Comparison of ENCODE assay signal across 1 cellular context in genomic region chr19:44903602-44904425, GRCh38.
TF ChIP-seq lines count a peak whose summit lies in the region.

No MANE protein-coding gene starts in this region.

TF ChIP-seq in K562, 482 proteins besides CTCF, POLR2A, EP300 and RAD21 (continued from another document):
- TF ChIP-seq TFAP4 (CRISPR knock-in tag; IDR thresholded peaks at IDR 0.05; ENCODE audit: borderline replicate concordance) = peak; percentile 41; the same call in 1 of the 2 replicates
- peak; percentile 86 for TF ChIP-seq ARID2 (IDR thresholded peaks at IDR 0.05)
- TF ChIP-seq CREB1 (IDR thresholded peaks at IDR 0.05) = no peak
- peak; percentile 43; the same call in 1 of the 2 replicates for TF ChIP-seq CREB1 (CRISPR knock-in tag; IDR thresholded peaks at IDR 0.05)
- TF ChIP-seq E2F8 (IDR thresholded peaks at IDR 0.05; ENCODE audit: low read depth, partially characterized antibody) = peak; percentile 64
- peak; percentile 79; the same call in 1 of the 2 replicates for TF ChIP-seq THRAP3 (IDR thresholded peaks at IDR 0.05; ENCODE audit: borderline replicate concordance)
- peak; percentile 81 for TF ChIP-seq SUPT5H (IDR thresholded peaks at IDR 0.05)
- TF ChIP-seq MAZ (CRISPR knock-in tag; conservative IDR thresholded peaks at IDR 0.05 in 1 of 2, IDR thresholded peaks at IDR 0.05 in 1 of 2) = peak; percentile 37 to 64; a peak in 3 of 4 replicates
- peak; percentile 48 for TF ChIP-seq POLR2AphosphoS5 (IDR thresholded peaks at IDR 0.05; ENCODE audit: control insufficient read depth, insufficient read depth, low read depth, low read length)
- TF ChIP-seq RUNX1 (IDR thresholded peaks at IDR 0.05; ENCODE audit: low read depth) = peak; percentile 55; the same call in 1 of the 2 replicates
- TF ChIP-seq ZNF780A (CRISPR knock-in tag; IDR thresholded peaks at IDR 0.05) = no peak
- peak; percentile 72; the same call in 1 of the 2 replicates for TF ChIP-seq STAG1 (CRISPR knock-in tag; IDR thresholded peaks at IDR 0.05; ENCODE audit: borderline replicate concordance)
- TF ChIP-seq FOXO4 (CRISPR knock-in tag; IDR thresholded peaks at IDR 0.05) = peak; percentile 1; the same call in 1 of the 2 replicates
- TF ChIP-seq RCOR1 (IDR thresholded peaks at IDR 0.05; ENCODE audit: borderline replicate concordance in 1 of 2, low read depth in 2 of 2, low read length in 2 of 2) = 0 out of 4 replicates have a peak, but pooled peaks of 1 of the 2 experiments have one; percentile 19
- TF ChIP-seq POU5F1 (IDR thresholded peaks at IDR 0.05; ENCODE audit: borderline replicate concordance, low read depth, low read length, partially characterized antibody) = peak; percentile 32
- TF ChIP-seq CCNT2 (IDR thresholded peaks at IDR 0.05; ENCODE audit: borderline replicate concordance, extremely low read depth, insufficient read length, low read depth, low read length) = peak; percentile 13
- TF ChIP-seq MNT (conservative IDR thresholded peaks at IDR 0.05) = 0 out of 4 replicates have a peak, but pooled peaks of 1 of the 2 experiments have one; percentile 18
- TF ChIP-seq SMARCE1 (IDR thresholded peaks at IDR 0.05) = peak; percentile 26; the same call in 1 of the 2 replicates
- TF ChIP-seq CHD2 (IDR thresholded peaks at IDR 0.05; ENCODE audit: low read depth, low read length) = 0 out of 2 replicates have a peak, but pooled peaks have one; percentile 28
- TF ChIP-seq YY1 (IDR thresholded peaks at IDR 0.05; ENCODE audit: borderline replicate concordance in 1 of 3, control insufficient read depth in 1 of 3, extremely low read depth in 1 of 3, insufficient read depth in 3 of 3, insufficient read length in 1 of 3, insufficient replicate concordance in 2 of 3, low read depth in 1 of 3, low read length in 2 of 3) = peak in 1 of 3 experiments; percentile 16
- 0 out of 4 replicates have a peak, but pooled peaks of 1 of the 2 experiments have one; percentile 35 for TF ChIP-seq TBL1XR1 (IDR thresholded peaks at IDR 0.05; ENCODE audit: low read length in 2 of 2)
- TF ChIP-seq C11orf30 (IDR thresholded peaks at IDR 0.05; ENCODE audit: low read depth) = peak; percentile 35; the same call in 1 of the 2 replicates
- TF ChIP-seq MBD2 (IDR thresholded peaks at IDR 0.05; ENCODE audit: borderline replicate concordance, low read depth) = 0 out of 2 replicates have a peak, but pooled peaks have one; percentile 48
- TF ChIP-seq SIN3A (IDR thresholded peaks at IDR 0.05; ENCODE audit: borderline replicate concordance in 2 of 2, control insufficient read depth in 1 of 2, low read depth in 2 of 2, low read length in 2 of 2) = peak in 1 of 2 experiments; percentile 30; a peak in 2 of 4 replicates
- TF ChIP-seq ELF1 (tag; IDR thresholded peaks at IDR 0.05) = no peak
- peak; percentile 45; the same call in 1 of the 2 replicates for TF ChIP-seq CC2D1A (IDR thresholded peaks at IDR 0.05)
- TF ChIP-seq ZBTB7A (IDR thresholded peaks at IDR 0.05; ENCODE audit: borderline replicate concordance, control insufficient read depth, low read depth, low read length) = peak; percentile 94
- TF ChIP-seq RFX5 (IDR thresholded peaks at IDR 0.05; ENCODE audit: low read depth, low read length) = no peak
- 0 out of 2 replicates have a peak, but pooled peaks have one; percentile 11 for TF ChIP-seq ZFP1 (CRISPR knock-in tag; IDR thresholded peaks at IDR 0.05)
- TF ChIP-seq MYNN (IDR thresholded peaks at IDR 0.05) = peak; percentile 87
- TF ChIP-seq MYNN (CRISPR knock-in tag; IDR thresholded peaks at IDR 0.05) = no peak
- TF ChIP-seq OTX1 (CRISPR knock-in tag; IDR thresholded peaks at IDR 0.05) = no peak
- TF ChIP-seq ESRRA (IDR thresholded peaks at IDR 0.05; ENCODE audit: borderline replicate concordance, low read depth) = peak; percentile 79; the same call in 1 of the 2 replicates
- peak; percentile 93 for TF ChIP-seq ZNF507 (tag; conservative IDR thresholded peaks at IDR 0.05)
- TF ChIP-seq SP1 (CRISPR knock-in tag; IDR thresholded peaks at IDR 0.05) = peak; percentile 39
- TF ChIP-seq XRCC5 (IDR thresholded peaks at IDR 0.05; ENCODE audit: low read depth, low read length) = peak; percentile 90
- TF ChIP-seq ZNF134 (CRISPR knock-in tag; conservative IDR thresholded peaks at IDR 0.05) = no peak
- no peak for TF ChIP-seq KLF10 (CRISPR knock-in tag; IDR thresholded peaks at IDR 0.05)
- TF ChIP-seq RBFOX2 (IDR thresholded peaks at IDR 0.05; ENCODE audit: low read depth, low read length) = peak; percentile 56
- TF ChIP-seq ZNF592 (IDR thresholded peaks at IDR 0.05) = peak; percentile 61; the same call in 1 of the 2 replicates
- peak; percentile 33; the same call in 1 of the 2 replicates for TF ChIP-seq ARID1B (IDR thresholded peaks at IDR 0.05)
- no peak for TF ChIP-seq JUN (IDR thresholded peaks at IDR 0.05; ENCODE audit: borderline replicate concordance, low read depth, low read length)
- TF ChIP-seq JUN (CRISPR knock-in tag; IDR thresholded peaks at IDR 0.05; ENCODE audit: borderline replicate concordance) = no peak
- 0 out of 2 replicates have a peak, but pooled peaks have one; percentile 20 for TF ChIP-seq HDAC2 (IDR thresholded peaks at IDR 0.05)
- peak; percentile 17; the same call in 1 of the 2 replicates for TF ChIP-seq ZNF57 (CRISPR knock-in tag; IDR thresholded peaks at IDR 0.05)
- 0 out of 4 replicates have a peak, but pooled peaks of 1 of the 2 experiments have one; percentile 21 for TF ChIP-seq NRF1 (conservative IDR thresholded peaks at IDR 0.05 in 1 of 2, IDR thresholded peaks at IDR 0.05 in 1 of 2)
- peak; percentile 56; the same call in 1 of the 2 replicates for TF ChIP-seq ERF (CRISPR knock-in tag; IDR thresholded peaks at IDR 0.05)
- TF ChIP-seq, protein P1, sequence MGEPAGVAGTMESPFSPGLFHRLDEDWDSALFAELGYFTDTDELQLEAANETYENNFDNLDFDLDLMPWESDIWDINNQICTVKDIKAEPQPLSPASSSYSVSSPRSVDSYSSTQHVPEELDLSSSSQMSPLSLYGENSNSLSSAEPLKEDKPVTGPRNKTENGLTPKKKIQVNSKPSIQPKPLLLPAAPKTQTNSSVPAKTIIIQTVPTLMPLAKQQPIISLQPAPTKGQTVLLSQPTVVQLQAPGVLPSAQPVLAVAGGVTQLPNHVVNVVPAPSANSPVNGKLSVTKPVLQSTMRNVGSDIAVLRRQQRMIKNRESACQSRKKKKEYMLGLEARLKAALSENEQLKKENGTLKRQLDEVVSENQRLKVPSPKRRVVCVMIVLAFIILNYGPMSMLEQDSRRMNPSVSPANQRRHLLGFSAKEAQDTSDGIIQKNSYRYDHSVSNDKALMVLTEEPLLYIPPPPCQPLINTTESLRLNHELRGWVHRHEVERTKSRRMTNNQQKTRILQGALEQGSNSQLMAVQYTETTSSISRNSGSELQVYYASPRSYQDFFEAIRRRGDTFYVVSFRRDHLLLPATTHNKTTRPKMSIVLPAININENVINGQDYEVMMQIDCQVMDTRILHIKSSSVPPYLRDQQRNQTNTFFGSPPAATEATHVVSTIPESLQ (CRISPR knock-in tag; IDR thresholded peaks at IDR 0.05) = no peak
- 0 out of 2 replicates have a peak, but pooled peaks have one; percentile 44 for TF ChIP-seq MYC (IDR thresholded peaks at IDR 0.05; ENCODE audit: low read depth, low read length)
- no peak; the same call in 1 of the 2 replicates for TF ChIP-seq MYC (CRISPR knock-in tag; IDR thresholded peaks at IDR 0.05; ENCODE audit: borderline replicate concordance, low read depth)
- no peak for TF ChIP-seq MCM3 (IDR thresholded peaks at IDR 0.05)
- no peak for TF ChIP-seq MTA3 (IDR thresholded peaks at IDR 0.05; ENCODE audit: borderline replicate concordance)
- 0 out of 2 replicates have a peak, but pooled peaks have one; percentile 9 for TF ChIP-seq ZNF830 (CRISPR knock-in tag; IDR thresholded peaks at IDR 0.05)
- no peak for TF ChIP-seq ZNF282 (CRISPR knock-in tag; IDR thresholded peaks at IDR 0.05)
- 0 out of 2 replicates have a peak, but pooled peaks have one; percentile 62 for TF ChIP-seq NR4A1 (CRISPR knock-in tag; IDR thresholded peaks at IDR 0.05)
- no peak for TF ChIP-seq NR4A1 (tag; IDR thresholded peaks at IDR 0.05)
- peak in 1 of 2 experiments; percentile 24; a peak in 1 of 4 replicates for TF ChIP-seq KDM4B (IDR thresholded peaks at IDR 0.05; ENCODE audit: borderline replicate concordance in 2 of 2, low read depth in 1 of 2)
